Comparison of ENCODE assay signal across 8 cellular contexts in genomic region chr19:57435062-57435978, GRCh38. TPM values are rescaled to one million over a fixed set of nuclear protein-coding genes. Genes with fewer than 3 reads are reported as not detected.
DNase-seq lines count a peak whose midpoint lies in the region; ATAC-seq and TF ChIP-seq lines count a peak whose summit lies in the region.

TSS of gene ZNF749 (plus strand) at chr19:57435325. CDS start at chr19:57435579, 254 bp downstream.

- no peak for TF ChIP-seq CTCF in upper lobe of left lung (IDR thresholded peaks at IDR 0.05)

- WGBS in upper lobe of left lung, 2 donors, result 1% methylated on average over 28 to 57 of the region's 61 CpGs

- H3K27me3 ChIP-seq in upper lobe of left lung, result no peaks in the 10 kb centered on the region

- TF ChIP-seq EP300 in upper lobe of left lung (IDR thresholded peaks at IDR 0.05), result no peak

- H3K4me3 ChIP-seq in upper lobe of left lung, result peak within 1 kb of the TSS; percentile 78 to 96 (median 88)

- TF ChIP-seq POLR2A in GM15510 (IDR thresholded peaks at IDR 0.05; ENCODE audit: borderline replicate concordance, extremely low read depth, insufficient read length) (peak; percentile 62), upper lobe of left lung (IDR thresholded peaks at IDR 0.05) (no peak)

- H3K36me3 ChIP-seq in upper lobe of left lung, result peaks cover 0 to 12% (median 5%) of the 10 kb centered on the region in 4 donors

- H3K27ac ChIP-seq in upper lobe of left lung, result peak within 1 kb of the TSS; percentile 54 to 71 (median 66)

- intact Hi-C loops in T-helper 1 cell treated with Interleukin-12 subunit alpha and Interleukin-12 subunit beta and Interleukin-4 antibody, amounts not matched to agents 30 ng/mL and 1 ng/mL, for 36 hours (cut with micrococcal nuclease), result loop anchor here (1.0 to 10.0 kb wide), 33 partner anchors 24 to 1781 kb away; partner anchors contain the start of genes ERVK3-1, RPS5, TRAPPC2B and U2AF2
- intact Hi-C loops in left cardiac atrium (cut with DNase I) (loop anchor here in 1 of 2 donors (10.0 kb wide), 1 partner anchor 129 kb away; no protein-coding TSS in a partner anchor), posterior cingulate gyrus (cut with DNase I) (no loop called here)

- DNase-seq in NCI-H1694 (lab: John Stamatoyannopoulos, UW) (peak; percentile 99), amniotic epithelial cell (ENCODE audit: low read depth) (peak; percentile 95), left cardiac atrium (peak; percentile 99), posterior cingulate gyrus (peak; percentile 97 to 100 (median 98)), upper lobe of left lung (peak; percentile 91 to 99)

- ATAC-seq in HG02885 (IDR thresholded peaks at IDR 0.05; ENCODE audit: poor library complexity, unreplicated experiment), result peak; percentile 98
- peak; percentile 100 for ATAC-seq in left cardiac atrium
- ATAC-seq in upper lobe of left lung (ENCODE audit: low FRiP score in 2 of 2), result peak; percentile 99 to 100

- peaks cover 0 to 9% (median 3%) of the 10 kb centered on the region in 4 donors for H3K9me3 ChIP-seq in upper lobe of left lung

- peaks cover 15 to 21% (median 17%) of the 10 kb centered on the region in 4 donors for H3K4me1 ChIP-seq in upper lobe of left lung

RNA-seq across cellular contexts. Expression of gene ZNF749, which starts in this region (rescaled TPM):
- total RNA-seq in T-helper 1 cell treated with Interleukin-12 subunit alpha and Interleukin-12 subunit beta and Interleukin-4 antibody, amounts not matched to agents 30 ng/mL and 1 ng/mL, for 36 hours, result 13.1 and 13.6 TPM in 2 replicates
- total RNA-seq in left cardiac atrium (1 to 10 TPM; 3.0 to 7.1 TPM), upper lobe of left lung (10 to 100 TPM in 2 of 6 donors, 1 to 10 TPM in 4; 6.9 to 16.1 (median 9.0) TPM)

Comparison
In these comparisons a context has a peak if more than half of its experiments do, and no peak if none do; other contexts are left out.
1. Peak in every context shown above with its lines: DNase-seq, ATAC-seq, H3K4me3 ChIP-seq and H3K27ac ChIP-seq.